13 cellular contexts compared by ENCODE assay signal in the genomic region with DNA sequence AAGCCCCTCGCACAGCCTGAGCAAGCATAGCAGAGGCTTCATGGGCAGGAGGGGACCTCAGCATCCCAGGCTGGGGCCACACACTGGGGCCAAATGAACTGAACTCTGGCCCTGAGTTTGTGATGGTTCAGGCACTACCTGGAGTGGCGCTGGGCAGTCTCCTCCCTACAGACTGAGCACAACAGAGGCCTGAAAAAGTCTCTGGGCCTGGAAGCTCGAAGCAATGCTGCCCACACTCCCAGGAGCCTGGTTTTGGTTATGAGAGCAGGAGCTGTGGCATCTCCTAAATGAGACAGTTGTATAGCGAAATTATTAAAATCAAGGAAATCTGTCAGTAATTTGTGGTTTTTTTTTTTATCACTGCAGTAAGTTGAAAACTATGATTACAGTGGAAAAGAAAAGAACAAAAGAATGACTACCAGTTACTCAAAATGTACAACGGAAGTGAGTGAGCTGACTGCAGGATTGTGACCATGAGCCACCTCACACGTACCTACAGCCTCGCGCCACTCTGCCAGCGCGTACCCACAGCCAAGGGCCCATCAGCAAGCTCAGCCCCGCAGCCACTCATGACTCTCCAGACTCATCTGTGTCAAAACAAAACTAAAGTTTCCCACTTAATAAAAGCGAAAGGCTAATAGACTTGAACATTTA.
DNase-seq lines count a peak whose midpoint lies in the region; ATAC-seq lines count a peak whose summit lies in the region.
"Had no signal": no experiment of that assay in that cellular context is flagged by ENCODE, and none has a peak within 500 bp of the region (broad histone marks: within the 10 kb centered on the region; RNA-seq: fewer than 3 reads in every experiment).

No MANE protein-coding gene starts in this region.

- intact Hi-C loops in activated naive CD4-positive, alpha-beta T cell treated with anti-CD3 and anti-CD28 coated beads for 36 hours (cut with micrococcal nuclease) = no loop called here

- no peak overlapping the region for H3K27ac Mint-ChIP-seq in activated naive CD4-positive, alpha-beta T cell treated with anti-CD3 and anti-CD28 coated beads for 36 hours
- H3K27ac Mint-ChIP-seq in activated naive CD4-positive, alpha-beta T cell treated with anti-CD3 and anti-CD28 coated beads, Interleukin-2, amount 10 ng/mL, durations not matched to agents 7 days and 5 days = no peak overlapping the region
- no peak overlapping the region for H3K27ac Mint-ChIP-seq in activated CD4-positive, alpha-beta memory T cell treated with anti-CD3 and anti-CD28 coated beads, Interleukin-2, amount 10 ng/mL, durations not matched to agents 7 days and 5 days

- CTCF ChIA-PET in activated naive CD4-positive, alpha-beta T cell treated with anti-CD3 and anti-CD28 coated beads for 36 hours (lab: Charles Lee) = no interaction called here
- CTCF ChIA-PET in activated naive CD4-positive, alpha-beta T cell treated with anti-CD3 and anti-CD28 coated beads, Interleukin-2, amount 10 ng/mL, durations not matched to agents 7 days and 5 days (lab: Charles Lee) = no interaction called here
- CTCF ChIA-PET in activated CD4-positive, alpha-beta memory T cell treated with anti-CD3 and anti-CD28 coated beads, Interleukin-2, amount 10 ng/mL, durations not matched to agents 7 days and 5 days (lab: Charles Lee) = no interaction called here

- no peaks in the 10 kb centered on the region for H3K9me3 Mint-ChIP-seq in activated naive CD4-positive, alpha-beta T cell treated with anti-CD3 and anti-CD28 coated beads for 36 hours
- H3K9me3 Mint-ChIP-seq in activated naive CD4-positive, alpha-beta T cell treated with anti-CD3 and anti-CD28 coated beads, Interleukin-2, amount 10 ng/mL, durations not matched to agents 7 days and 5 days = no peaks in the 10 kb centered on the region
- no peaks in the 10 kb centered on the region for H3K9me3 Mint-ChIP-seq in activated CD4-positive, alpha-beta memory T cell treated with anti-CD3 and anti-CD28 coated beads, Interleukin-2, amount 10 ng/mL, durations not matched to agents 7 days and 5 days

- peak; percentile 66 for ATAC-seq in GM21723 (IDR thresholded peaks at IDR 0.05; ENCODE audit: unreplicated experiment)

- H3K4me3 Mint-ChIP-seq in activated naive CD4-positive, alpha-beta T cell treated with anti-CD3 and anti-CD28 coated beads for 36 hours = no peak overlapping the region
- H3K4me3 Mint-ChIP-seq in activated naive CD4-positive, alpha-beta T cell treated with anti-CD3 and anti-CD28 coated beads, Interleukin-2, amount 10 ng/mL, durations not matched to agents 7 days and 5 days = no peak overlapping the region
- H3K4me3 Mint-ChIP-seq in activated CD4-positive, alpha-beta memory T cell treated with anti-CD3 and anti-CD28 coated beads, Interleukin-2, amount 10 ng/mL, durations not matched to agents 7 days and 5 days = no peak overlapping the region

- no peaks in the 10 kb centered on the region for H3K27me3 Mint-ChIP-seq in activated naive CD4-positive, alpha-beta T cell treated with anti-CD3 and anti-CD28 coated beads for 36 hours (ENCODE audit: low read depth)
- no peaks in the 10 kb centered on the region for H3K27me3 Mint-ChIP-seq in activated naive CD4-positive, alpha-beta T cell treated with anti-CD3 and anti-CD28 coated beads, Interleukin-2, amount 10 ng/mL, durations not matched to agents 7 days and 5 days
- peaks cover 3% of the 10 kb centered on the region for H3K27me3 Mint-ChIP-seq in activated CD4-positive, alpha-beta memory T cell treated with anti-CD3 and anti-CD28 coated beads, Interleukin-2, amount 10 ng/mL, durations not matched to agents 7 days and 5 days

- POLR2A ChIA-PET in activated CD4-positive, alpha-beta memory T cell treated with anti-CD3 and anti-CD28 coated beads, Interleukin-2, amount 10 ng/mL, durations not matched to agents 7 days and 5 days (lab: Charles Lee) = interaction anchor here (1.1 to 1.2 kb wide), 2 partner anchors 16 to 18 kb away, joined by 3 read pairs; no protein-coding TSS in a partner anchor

- no peaks in the 10 kb centered on the region for H3K4me1 Mint-ChIP-seq in activated naive CD4-positive, alpha-beta T cell treated with anti-CD3 and anti-CD28 coated beads for 36 hours (ENCODE audit: low read depth)
- H3K4me1 Mint-ChIP-seq in activated naive CD4-positive, alpha-beta T cell treated with anti-CD3 and anti-CD28 coated beads, Interleukin-2, amount 10 ng/mL, durations not matched to agents 7 days and 5 days = no peaks in the 10 kb centered on the region
- peaks cover 13% of the 10 kb centered on the region for H3K4me1 Mint-ChIP-seq in activated CD4-positive, alpha-beta memory T cell treated with anti-CD3 and anti-CD28 coated beads, Interleukin-2, amount 10 ng/mL, durations not matched to agents 7 days and 5 days

- peak; percentile 18 for DNase-seq in activated naive CD4-positive, alpha-beta T cell treated with anti-CD3 and anti-CD28 coated beads for 36 hours
- DNase-seq in activated naive CD4-positive, alpha-beta T cell treated with anti-CD3 and anti-CD28 coated beads, Interleukin-2, amount 10 ng/mL, durations not matched to agents 7 days and 5 days = no peak
- peak; percentile 55 for DNase-seq in activated CD4-positive, alpha-beta memory T cell treated with anti-CD3 and anti-CD28 coated beads, Interleukin-2, amount 10 ng/mL, durations not matched to agents 7 days and 5 days
- peak; percentile 49 for DNase-seq in stimulated activated CD4-positive, alpha-beta T cell treated with anti-CD3 and anti-CD28 coated beads, Interleukin-4, amount 100 ng/mL, for 24 hours
- no peak for DNase-seq in GDM1 (lab: John Stamatoyannopoulos, UW)
- DNase-seq in pons (ENCODE audit: low spot score) = no peak
- no peak for DNase-seq in Kasumi-1 (lab: John Stamatoyannopoulos, UW)
- DNase-seq: amygdala, Calu3, NCI-H2171 treated with DMSO at 0.1 percent for 48 hours, nucleus accumbens, SIG-M5 had no signal

- peaks cover 3% of the 10 kb centered on the region for H3K36me3 Mint-ChIP-seq in activated naive CD4-positive, alpha-beta T cell treated with anti-CD3 and anti-CD28 coated beads for 36 hours (ENCODE audit: low read depth)
- no peaks in the 10 kb centered on the region for H3K36me3 Mint-ChIP-seq in activated naive CD4-positive, alpha-beta T cell treated with anti-CD3 and anti-CD28 coated beads, Interleukin-2, amount 10 ng/mL, durations not matched to agents 7 days and 5 days
- no peaks in the 10 kb centered on the region for H3K36me3 Mint-ChIP-seq in activated CD4-positive, alpha-beta memory T cell treated with anti-CD3 and anti-CD28 coated beads, Interleukin-2, amount 10 ng/mL, durations not matched to agents 7 days and 5 days (ENCODE audit: low read depth)

Comparison
In these comparisons a context has a peak if more than half of its experiments do, and no peak if none do; other contexts are left out.
1. DNase-seq: peak in activated naive CD4-positive, alpha-beta T cell treated with anti-CD3 and anti-CD28 coated beads for 36 hours (single experiment), activated CD4-positive, alpha-beta memory T cell treated with anti-CD3 and anti-CD28 coated beads, Interleukin-2, amount 10 ng/mL, durations not matched to agents 7 days and 5 days (single experiment) and stimulated activated CD4-positive, alpha-beta T cell treated with anti-CD3 and anti-CD28 coated beads, Interleukin-4, amount 100 ng/mL, for 24 hours (single experiment); none in activated naive CD4-positive, alpha-beta T cell treated with anti-CD3 and anti-CD28 coated beads, Interleukin-2, amount 10 ng/mL, durations not matched to agents 7 days and 5 days (single experiment), GDM1 (single experiment), pons (single experiment) and Kasumi-1 (0 of 2).